ENCODE assay signal across 8 cellular contexts in the genomic region with DNA sequence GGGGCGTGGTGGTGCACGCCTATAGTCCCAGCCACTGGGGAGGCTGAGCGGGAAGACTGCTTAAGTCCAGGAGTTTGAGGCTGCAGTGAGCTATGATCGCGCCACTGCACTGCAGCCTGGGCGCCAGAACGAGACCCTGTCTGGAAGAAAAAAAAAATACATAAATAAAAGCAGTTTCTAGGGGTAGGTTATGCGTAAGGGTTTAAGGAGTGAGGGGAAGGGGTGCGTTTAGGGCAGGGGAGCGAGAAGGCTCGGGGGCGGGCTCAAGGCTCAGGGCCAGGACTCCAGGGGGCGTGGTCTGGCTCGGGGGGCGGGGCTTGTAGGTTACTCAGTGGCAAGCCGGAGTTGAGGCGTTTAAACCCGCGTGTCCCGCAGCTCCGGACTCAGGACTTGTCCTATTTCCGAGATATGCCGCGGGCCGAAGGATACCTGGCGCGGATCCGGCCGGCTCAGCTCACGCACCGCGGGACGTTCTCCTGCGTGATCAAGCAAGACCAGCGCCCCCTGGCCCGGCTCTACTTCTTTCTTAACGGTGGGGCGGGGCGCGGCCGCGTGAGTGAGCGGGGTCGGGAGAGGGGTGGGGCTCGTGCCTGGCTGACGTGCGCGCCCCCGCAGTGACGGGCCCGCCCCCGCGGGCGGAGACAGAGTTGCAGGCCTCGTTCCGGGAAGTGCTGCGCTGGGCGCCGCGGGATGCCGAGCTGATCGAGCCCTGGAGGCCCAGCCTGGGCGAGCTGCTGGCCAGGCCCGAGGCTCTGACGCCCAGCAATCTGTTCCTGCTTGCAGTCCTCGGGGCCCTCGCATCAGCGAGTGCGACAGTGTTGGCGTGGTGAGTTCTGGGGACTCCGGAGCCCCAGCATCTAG. TPM values are rescaled to one million over a fixed set of nuclear protein-coding genes. Genes with fewer than 3 reads are reported as not detected.
A peak's percentile ranks its signal among the peaks of the same experiment; 100 is the strongest.
DNase-seq lines count a peak whose midpoint lies in the region; ATAC-seq and TF ChIP-seq lines count a peak whose summit lies in the region.

No MANE protein-coding gene starts in this region.

- WGBS in GM23248 (ENCODE audit: low coverage in 1 of 2, low lambda C conversion rate in 2 of 2, missing lambda C conversion rate in 2 of 2), 2 experiments: 1 to 3% methylated on average over 51 to 61 of the region's 71 CpGs
- WGBS in adipose tissue, 3 donors: 1% methylated on average over 63 to 71 of the region's 71 CpGs
- WGBS in heart right ventricle, 2 donors: 3% methylated on average over 71 of the region's 71 CpGs
- 4 to 10% methylated on average over 10 to 38 of the region's 71 CpGs for WGBS in upper lobe of left lung, 2 donors

- in situ Hi-C loops in GM23248 (cut with MboI): no loop called here

- peak in 2 of 4 donors; percentile 34 to 84 for TF ChIP-seq EP300 in upper lobe of left lung (IDR thresholded peaks at IDR 0.05)

- H3K9ac ChIP-seq in GM23248 (peak overlapping the region; percentile 98), Loucy (ENCODE audit: low read depth, low read length, poor library complexity, severe bottlenecking) (peak overlapping the region; percentile 99)

- TF ChIP-seq POLR2A in upper lobe of left lung (IDR thresholded peaks at IDR 0.05): peak in 3 of 4 donors; percentile 66 to 94 (median 81)

- H3K4me2 ChIP-seq in GM23248 (ENCODE audit: unreplicated experiment) (peak overlapping the region; percentile 97), Loucy (ENCODE audit: low read depth, low read length, poor library complexity, severe bottlenecking) (peak overlapping the region; percentile 95)

- peak overlapping the region; percentile 61; the same call in 1 of the 2 replicates for H2AFZ ChIP-seq in GM23248
- H2AFZ ChIP-seq in Loucy (ENCODE audit: low read length): peak overlapping the region; percentile 94

- DNase-seq in EL: peak; percentile 90
- DNase-seq in GM23248: peak; percentile 97
- peak; percentile 92 for DNase-seq in SW480 (ENCODE audit: low spot score)
- peak; percentile 97 for DNase-seq in heart right ventricle
- peak; percentile 99 for DNase-seq in posterior vena cava (ENCODE audit: low spot score)
- DNase-seq in upper lobe of left lung: peak; percentile 98 to 100

- no peaks in the 10 kb centered on the region for H3K9me2 ChIP-seq in GM23248 (ENCODE audit: insufficient read depth)
- H3K9me2 ChIP-seq in Loucy (replicated peaks; ENCODE audit: low read depth, low read length): no peaks in the 10 kb centered on the region

- peak overlapping the region; percentile 85 for H3K4me3 ChIP-seq in GM23248
- H3K4me3 ChIP-seq in Loucy (ENCODE audit: low read length, poor library complexity, severe bottlenecking): peak overlapping the region; percentile 96
- H3K4me3 ChIP-seq in heart right ventricle: peak overlapping the region; percentile 23 to 78 (median 60)
- H3K4me3 ChIP-seq in upper lobe of left lung: peak overlapping the region; percentile 57 to 74 (median 72)

- H3K9me3 ChIP-seq in GM23248 (ENCODE audit: low read depth): no peaks in the 10 kb centered on the region
- no peaks in the 10 kb centered on the region for H3K9me3 ChIP-seq in Loucy (ENCODE audit: insufficient read depth, low read depth, low read length)
- no peaks in the 10 kb centered on the region for H3K9me3 ChIP-seq in heart right ventricle
- H3K9me3 ChIP-seq in upper lobe of left lung: no peaks in the 10 kb centered on the region

- peaks cover 16% of the 10 kb centered on the region for H3K36me3 ChIP-seq in GM23248 (ENCODE audit: low read depth)
- no peaks in the 10 kb centered on the region; the same call in 1 of the 2 replicates for H3K36me3 ChIP-seq in Loucy (ENCODE audit: insufficient read depth, low read length)
- peaks cover 0 to 65% (median 17%) of the 10 kb centered on the region in 9 donors for H3K36me3 ChIP-seq in heart right ventricle
- peaks cover 0 to 45% (median 10%) of the 10 kb centered on the region in 4 donors for H3K36me3 ChIP-seq in upper lobe of left lung

- H4K20me1 ChIP-seq in GM23248 (ENCODE audit: insufficient read depth): no peaks in the 10 kb centered on the region; the same call in 1 of the 2 replicates
- peaks cover 7% of the 10 kb centered on the region for H4K20me1 ChIP-seq in Loucy (ENCODE audit: insufficient read depth, low read length, poor library complexity, severe bottlenecking)

- intact Hi-C loops in heart right ventricle (cut with DNase I): loop anchor here in 1 of 10 donors (10.0 kb wide), 1 partner anchor 101 kb away; no protein-coding TSS in a partner anchor
- intact Hi-C loops in posterior vena cava (cut with DNase I): no loop called here

- TF ChIP-seq CTCF in Loucy (conservative IDR thresholded peaks at IDR 0.05; ENCODE audit: low read length) (peak; percentile 59), heart right ventricle (IDR thresholded peaks at IDR 0.05) (peak in 8 of 9 donors; percentile 10 to 77 (median 52)), upper lobe of left lung (IDR thresholded peaks at IDR 0.05) (peak; percentile 39 to 72 (median 50))

- H3F3A ChIP-seq in GM23248 (ENCODE audit: insufficient read depth): peaks cover 61% of the 10 kb centered on the region
- H3F3A ChIP-seq in Loucy (ENCODE audit: low read depth): no peaks in the 10 kb centered on the region

- H3K27me3 ChIP-seq in GM23248 (replicated peaks; ENCODE audit: insufficient read depth): no peaks in the 10 kb centered on the region
- H3K27me3 ChIP-seq in Loucy (ENCODE audit: insufficient read depth, low read length, poor library complexity, severe bottlenecking): no peaks in the 10 kb centered on the region
- H3K27me3 ChIP-seq in heart right ventricle: peaks cover 0 to 11% (median 0%) of the 10 kb centered on the region in 7 donors
- no peaks in the 10 kb centered on the region for H3K27me3 ChIP-seq in upper lobe of left lung

- H3K79me2 ChIP-seq in GM23248 (ENCODE audit: insufficient read depth) (peaks cover 17% of the 10 kb centered on the region), Loucy (ENCODE audit: insufficient read depth, low read length) (peaks cover 13% of the 10 kb centered on the region)

- H3K27ac ChIP-seq in GM23248 (peak overlapping the region; percentile 83), adipose tissue (ENCODE audit: low read depth, low read length) (peak overlapping the region; percentile 30), heart right ventricle (peak overlapping the region; percentile 56 to 97 (median 90)), upper lobe of left lung (peak overlapping the region; percentile 88 to 95 (median 94))

- ATAC-seq in heart right ventricle (peak; percentile 95 to 97 (median 96)), upper lobe of left lung (ENCODE audit: low FRiP score in 2 of 2) (peak; percentile 94 to 96)

- H3K4me1 ChIP-seq in GM23248 (ENCODE audit: insufficient read depth) (0 out of 2 replicates have a peak, but pooled peaks cover 7% of the 10 kb centered on the region), Loucy (ENCODE audit: insufficient read depth, low read length, poor library complexity, severe bottlenecking) (peaks cover 7% of the 10 kb centered on the region), heart right ventricle (peaks cover 0 to 37% (median 28%) of the 10 kb centered on the region in 9 donors), upper lobe of left lung (peaks cover 26 to 34% (median 32%) of the 10 kb centered on the region in 4 donors)

RNA-seq across cellular contexts. Expression of gene SPACA6, which starts 10.8 kb away (rescaled TPM):
- total RNA-seq in GM23248 (2014; rRNA removed; shearing (Covaris generic)): 2.1 and 8.0 TPM in 2 replicates
- polyA plus RNA-seq in GM23248 (2016; fragmentation: Nextera tagmentation; extraction: Ambion mirVana) (5.6 and 7.7 TPM in 2 replicates), adipose tissue (10 to 100 TPM in 2 of 3 donors, 1 to 10 TPM in 1; 4.7 to 38.5 (median 14.3) TPM), heart right ventricle (10 to 100 TPM in 1 of 2 donors, 1 to 10 TPM in 1; 8.6 to 45.1 TPM)
- total RNA-seq in heart right ventricle (10 to 100 TPM in 6 of 10 donors, 1 to 10 TPM in 4; 6.4 to 16.1 (median 10.1) TPM), posterior vena cava (10 to 100 TPM; 22.7 to 22.9 TPM), upper lobe of left lung (100 to 1,000 TPM in 1 of 6 donors, 10 to 100 TPM in 4, 1 to 10 TPM in 1; 6.2 to 157 (median 19.7) TPM)

RNA-seq across cellular contexts. Expression of gene HAS1, which starts 19.9 kb away (rescaled TPM):
- 0.43 and 1.1 TPM in 2 replicates for total RNA-seq in GM23248 (2014; rRNA removed; shearing (Covaris generic))
- polyA plus RNA-seq in GM23248 (2016; fragmentation: Nextera tagmentation; extraction: Ambion mirVana): 0.29 TPM in 1 of 2 replicates, not detected in the other
- 10 to 100 TPM in 2 of 3 donors, under 1 TPM in 1; 0.81 to 48.6 (median 17.3) TPM for polyA plus RNA-seq in adipose tissue
- total RNA-seq in heart right ventricle: 1 to 10 TPM in 1 of 10 donors, under 1 TPM in 8, not detected in 1; 0.17 to 1.3 (median 0.47) TPM
- under 1 TPM; 0.44 to 0.83 TPM for polyA plus RNA-seq in heart right ventricle
- 1 to 10 TPM; 3.8 to 6.7 TPM for total RNA-seq in posterior vena cava
- 1 to 10 TPM in 2 of 6 donors, under 1 TPM in 1, not detected in 3; 0.30 to 1.9 (median 1.8) TPM for total RNA-seq in upper lobe of left lung

RNA-seq across cellular contexts. Expression of gene FPR1, which starts 47.8 kb away (rescaled TPM):
- 0.13 TPM in 1 of 2 replicates, not detected in the other for total RNA-seq in GM23248 (2014; rRNA removed; shearing (Covaris generic))
- polyA plus RNA-seq in GM23248 (2016; fragmentation: Nextera tagmentation; extraction: Ambion mirVana): not detected in 2 replicates
- polyA plus RNA-seq in adipose tissue: 10 to 100 TPM in 2 of 3 donors, 1 to 10 TPM in 1; 4.4 to 59.0 (median 27.8) TPM
- 10 to 100 TPM in 2 of 10 donors, 1 to 10 TPM in 8; 1.5 to 16.9 (median 4.0) TPM for total RNA-seq in heart right ventricle
- polyA plus RNA-seq in heart right ventricle: 1 to 10 TPM in 1 of 2 donors, under 1 TPM in 1; 0.95 to 4.4 TPM
- total RNA-seq in posterior vena cava: 10 to 100 TPM; 24.0 to 38.3 TPM
- 100 to 1,000 TPM in 1 of 6 donors, 10 to 100 TPM in 5; 17.0 to 105 (median 39.8) TPM for total RNA-seq in upper lobe of left lung

RNA-seq across cellular contexts. Expression of gene FPR2, which starts 57.1 kb away (rescaled TPM):
- total RNA-seq in GM23248 (2014; rRNA removed; shearing (Covaris generic)): not detected in 2 replicates
- polyA plus RNA-seq in GM23248 (2016; fragmentation: Nextera tagmentation; extraction: Ambion mirVana) (not detected in 2 replicates), adipose tissue (10 to 100 TPM in 1 of 3 donors, 1 to 10 TPM in 2; 1.2 to 10.0 (median 3.9) TPM), heart right ventricle (under 1 TPM in 1 of 2 donors, not detected in 1; 0.67 TPM)
- total RNA-seq in heart right ventricle (1 to 10 TPM in 4 of 10 donors, under 1 TPM in 6; 0.17 to 5.8 (median 0.54) TPM), posterior vena cava (1 to 10 TPM; 1.7 to 6.9 TPM), upper lobe of left lung (10 to 100 TPM in 3 of 6 donors, 1 to 10 TPM in 3; 4.2 to 52.4 (median 20.5) TPM)

RNA-seq across cellular contexts. Expression of gene SIGLEC14, which starts 57.3 kb away (rescaled TPM):
- total RNA-seq in GM23248 (2014; rRNA removed; shearing (Covaris generic)): not detected in 2 replicates
- polyA plus RNA-seq in GM23248 (2016; fragmentation: Nextera tagmentation; extraction: Ambion mirVana) (not detected in 2 replicates), adipose tissue (1 to 10 TPM; 1.1 to 3.8 (median 3.4) TPM), heart right ventricle (under 1 TPM; 0.37 to 0.93 TPM)
- total RNA-seq in heart right ventricle (1 to 10 TPM in 6 of 10 donors, under 1 TPM in 3, not detected in 1; 0.57 to 9.6 (median 1.3) TPM), posterior vena cava (10 to 100 TPM in 1 of 2 donors, 1 to 10 TPM in 1; 4.8 to 10.3 TPM), upper lobe of left lung (10 to 100 TPM in 4 of 6 donors, 1 to 10 TPM in 1, not detected in 1; 5.0 to 44.6 (median 22.3) TPM)

Comparison
In these comparisons a context has a peak if more than half of its experiments do, and no peak if none do; other contexts are left out.
1. Peak in every context shown above with its lines: DNase-seq, ATAC-seq, H3K4me3 ChIP-seq and H3K27ac ChIP-seq.
2. H3K27ac ChIP-seq: peak in every context shown above with its lines; median percentile 94 in upper lobe of left lung; 90 in heart right ventricle; 83 in GM23248; 30 in adipose tissue.